Comparison of ENCODE assay signal across 27 cellular contexts in the genomic region with DNA sequence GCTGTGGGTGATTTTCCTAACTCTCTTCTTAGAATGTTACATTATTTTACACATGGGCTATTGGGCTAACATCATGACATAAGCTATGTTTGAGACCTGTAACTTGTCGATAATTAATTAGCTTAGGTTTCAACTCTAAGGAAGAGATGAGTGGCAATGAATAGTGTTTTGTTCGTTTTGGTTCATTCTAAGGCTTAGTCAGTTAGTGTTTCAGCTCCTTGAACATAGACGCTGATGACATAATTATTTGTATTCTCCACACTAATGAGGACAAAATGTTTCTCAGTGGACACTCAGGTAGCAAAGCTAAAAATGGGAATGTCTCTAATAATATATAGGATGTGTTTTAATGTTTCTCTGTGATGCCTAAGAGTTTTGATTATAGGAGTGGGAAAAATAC.
"Had no signal": no experiment of that assay in that cellular context is flagged by ENCODE, and none has a peak within 500 bp of the region (broad histone marks: within the 10 kb centered on the region; RNA-seq: fewer than 3 reads in every experiment).

No MANE protein-coding gene starts in this region.

- ATAC-seq: effector memory CD8-positive, alpha-beta T cell; esophagus mucosa; gastrocnemius medialis; heart right ventricle; left cardiac atrium; left lung; left ventricle myocardium superior; lower lobe of right lung; naive thymus-derived CD8-positive, alpha-beta T cell had no signal

- H3K27ac ChIP-seq: colonic mucosa, esophagus squamous epithelium, gastrocnemius medialis, heart right ventricle, left lung, lower lobe of right lung had no signal

- H3K9me3 ChIP-seq: colonic mucosa, gastrocnemius medialis had no signal

- H3K9me3 Mint-ChIP-seq: dendritic cell treated with granulocyte-macrophage colony-stimulating factor and Interleukin-4, amounts not matched to agents 40 ng/mL and 50 ng/mL, for 4 days; effector memory CD8-positive, alpha-beta T cell had no signal

- H3K27me3 ChIP-seq: colonic mucosa, esophagus squamous epithelium, gastrocnemius medialis, heart right ventricle, left lung had no signal

- H3K36me3 Mint-ChIP-seq: memory B cell had no signal

- H3K27ac Mint-ChIP-seq: dendritic cell treated with granulocyte-macrophage colony-stimulating factor and Interleukin-4, amounts not matched to agents 40 ng/mL and 50 ng/mL, for 4 days; effector memory CD8-positive, alpha-beta T cell; endodermal cell; memory B cell; naive thymus-derived CD8-positive, alpha-beta T cell had no signal

- H3K4me1 ChIP-seq: colonic mucosa, gastrocnemius medialis, left lung had no signal

- H3K27me3 Mint-ChIP-seq: dendritic cell treated with granulocyte-macrophage colony-stimulating factor and Interleukin-4, amounts not matched to agents 40 ng/mL and 50 ng/mL, for 4 days; memory B cell had no signal

- DNase-seq: colonic mucosa; cortex of kidney; effector CD8-positive, alpha-beta T cell; effector memory CD8-positive, alpha-beta T cell; endodermal cell; erythroblast; esophagus squamous epithelium; foreskin fibroblast; foreskin melanocyte; gastrocnemius medialis; glutamatergic neuron; head of caudate nucleus; heart right ventricle; hippocampal formation; left cardiac atrium; left lung; left ventricle myocardium superior; lower lobe of right lung; mesendoderm; midbrain; naive thymus-derived CD8-positive, alpha-beta T cell had no signal

- H3K4me1 Mint-ChIP-seq: endodermal cell, memory B cell had no signal

- H3K36me3 ChIP-seq: colonic mucosa, esophagus squamous epithelium, gastrocnemius medialis, heart right ventricle, left lung, lower lobe of right lung had no signal

- H3K4me3 ChIP-seq: colonic mucosa, esophagus squamous epithelium, gastrocnemius medialis, heart right ventricle, left lung, lower lobe of right lung had no signal

- H3K4me3 Mint-ChIP-seq: dendritic cell treated with granulocyte-macrophage colony-stimulating factor and Interleukin-4, amounts not matched to agents 40 ng/mL and 50 ng/mL, for 4 days; effector memory CD8-positive, alpha-beta T cell; endodermal cell; memory B cell; naive thymus-derived CD8-positive, alpha-beta T cell had no signal

- FAIRE-seq: endometrium, islet of Langerhans, keratinocyte had no signal
